In the genomic region with DNA sequence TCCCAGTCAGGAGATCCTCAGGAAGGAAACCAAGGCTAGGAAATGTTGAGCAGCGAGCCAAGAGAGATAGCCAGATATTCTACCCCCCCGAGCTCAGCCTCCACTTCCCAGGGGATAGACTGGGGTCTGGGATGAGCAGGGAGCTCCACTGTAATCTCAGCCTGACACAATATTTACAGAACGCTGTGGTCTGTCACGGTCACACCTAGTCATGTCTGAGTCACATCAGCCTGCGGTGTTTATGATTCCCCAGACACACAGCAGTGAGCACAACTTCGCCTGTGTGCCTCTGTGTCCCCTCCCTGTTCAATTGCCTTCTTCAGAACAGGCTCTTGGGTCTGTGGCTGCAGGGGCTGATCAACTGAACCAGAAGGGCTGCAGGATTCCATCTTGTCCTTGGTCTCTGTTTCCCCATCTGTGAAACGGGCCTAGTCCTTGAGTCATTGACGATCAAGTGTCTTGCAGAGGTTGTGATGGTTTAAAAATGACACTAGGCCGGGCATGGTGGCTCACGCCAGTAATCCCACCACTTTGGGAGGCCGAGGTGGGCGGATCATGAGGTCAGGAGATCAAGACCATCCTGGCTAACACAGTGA, we compare ENCODE assay signal across 14 cellular contexts. TPM values are rescaled to one million over a fixed set of nuclear protein-coding genes. Genes with fewer than 3 reads are reported as not detected.
DNase-seq lines count a peak whose midpoint lies in the region; ATAC-seq and TF ChIP-seq lines count a peak whose summit lies in the region.
"Had no signal": no experiment of that assay in that cellular context is flagged by ENCODE, and none has a peak within 500 bp of the region (broad histone marks: within the 10 kb centered on the region; RNA-seq: fewer than 3 reads in every experiment).

No MANE protein-coding gene starts in this region.

- H3K36me3 ChIP-seq in MG63 (no peaks in the 10 kb centered on the region), mucosa of descending colon (ENCODE audit: low read depth) (no peaks in the 10 kb centered on the region)
- H3K36me3 ChIP-seq: HAP-1, sigmoid colon had no signal

- no peaks in the 10 kb centered on the region for H3K4me1 ChIP-seq in mucosa of descending colon (ENCODE audit: low read depth)
- H3K4me1 ChIP-seq: HAP-1, sigmoid colon had no signal

- peak; percentile 74 for ATAC-seq in mucosa of descending colon
- ATAC-seq in GM18858 (IDR thresholded peaks at IDR 0.05; ENCODE audit: unreplicated experiment) = no peak
- ATAC-seq: Right ventricle myocardium inferior had no signal

- intact Hi-C loops in mucosa of descending colon (cut with DNase I, micrococcal nuclease) = loop anchor here in 1 of 2 donors (10.0 kb wide), 1 partner anchor 138 kb away; no protein-coding TSS in a partner anchor

- TF ChIP-seq CTCF in astrocyte of the spinal cord (IDR thresholded peaks at IDR 0.05; ENCODE audit: low read depth, low read length) = no peak
- no peak for TF ChIP-seq CTCF in mucosa of descending colon (IDR thresholded peaks at IDR 0.05)

- no peaks in the 10 kb centered on the region for H3K27me3 ChIP-seq in MG63
- H3K27me3 ChIP-seq: sigmoid colon had no signal

- H3K4me3 ChIP-seq in MG63 (no peak overlapping the region), astrocyte of the spinal cord (ENCODE audit: low read depth, low read length) (no peak overlapping the region), mucosa of descending colon (no peak overlapping the region)
- H3K4me3 ChIP-seq: HAP-1, sigmoid colon had no signal

- DNase-seq in EL = peak; percentile 78
- peak; percentile 62 for DNase-seq in MG63
- DNase-seq in astrocyte of the spinal cord (ENCODE audit: low read depth, low spot score) = peak; percentile 50
- DNase-seq in mucosa of descending colon = no peak
- DNase-seq in HuH-7 (ENCODE audit: low spot score) = no peak
- DNase-seq in activated naive CD4-positive, alpha-beta T cell treated with Interleukin-2 at 50 U/mL for 16 hours = no peak
- no peak for DNase-seq in medulla oblongata (ENCODE audit: extremely low spot score)
- DNase-seq: activated B cell treated with CpG ODN at 0.5 μM for 24 hours; activated T-cell treated with anti-CD3 and anti-CD28 coated beads, Interleukin-2, amount 50 U/mL, for 24 hours; Calu3; sigmoid colon had no signal

- in situ Hi-C loops in astrocyte of the spinal cord (cut with HindIII; ENCODE audit: low sequenced_read_pairs) = no loop called here

- H3K9me3 ChIP-seq in MG63 = no peaks in the 10 kb centered on the region
- H3K9me3 ChIP-seq in mucosa of descending colon = no peaks in the 10 kb centered on the region
- H3K9me3 ChIP-seq: HAP-1, sigmoid colon had no signal

RNA-seq across cellular contexts. Expression of gene PRRX2, which starts 8.6 kb away (rescaled TPM):
- 20.1 and 38.4 TPM in 2 replicates for total RNA-seq in MG63 (2014; rRNA removed; shearing (Covaris generic); ENCODE audit: low replicate concordance)
- 1 to 10 TPM in 1 of 3 donors, under 1 TPM in 2; 0.38 to 1.6 (median 0.89) TPM for total RNA-seq in mucosa of descending colon
- total RNA-seq: activated B cell treated with CpG ODN at 0.5 μM for 24 hours, Calu3 had no signal

RNA-seq across cellular contexts. Expression of gene ASB6, which starts 14.9 kb away (rescaled TPM):
- 11.1 and 24.4 TPM in 2 replicates for total RNA-seq in MG63 (2014; rRNA removed; shearing (Covaris generic); ENCODE audit: low replicate concordance)
- total RNA-seq in mucosa of descending colon = 10 to 100 TPM; 16.1 to 21.3 (median 17.5) TPM

RNA-seq across cellular contexts. Expression of gene NTMT1, which starts 30.9 kb away (rescaled TPM):
- total RNA-seq in MG63 (2014; rRNA removed; shearing (Covaris generic); ENCODE audit: low replicate concordance) = 82.0 and 99.2 TPM in 2 replicates
- 10 to 100 TPM; 22.0 to 32.0 (median 26.2) TPM for total RNA-seq in mucosa of descending colon

RNA-seq across cellular contexts. Expression of gene C9orf50, which starts 36.0 kb away (rescaled TPM):
- total RNA-seq in MG63 (2014; rRNA removed; shearing (Covaris generic); ENCODE audit: low replicate concordance) = not detected in 2 replicates
- total RNA-seq in mucosa of descending colon = not detected
- total RNA-seq: activated B cell treated with CpG ODN at 0.5 μM for 24 hours, Calu3, Right ventricle myocardium inferior had no signal

Comparison
In these comparisons a context has a peak if more than half of its experiments do, and no peak if none do; other contexts are left out.
1. DNase-seq: peak in EL (single experiment), MG63 (single experiment) and astrocyte of the spinal cord (single experiment); none in mucosa of descending colon (0 of 3), HuH-7 (single experiment), activated naive CD4-positive, alpha-beta T cell treated with Interleukin-2 at 50 U/mL for 16 hours (single experiment) and medulla oblongata (single experiment).